ENCODE assay signal across 28 cellular contexts in genomic region chr1:235088440-235088839, GRCh38.
"Had no signal": no experiment of that assay in that cellular context is flagged by ENCODE, and none has a peak within 500 bp of the region (broad histone marks: within the 10 kb centered on the region; RNA-seq: fewer than 3 reads in every experiment).

No MANE protein-coding gene starts in this region.

- ATAC-seq: esophagus mucosa; heart right ventricle; left cardiac atrium; left lung; mucosa of descending colon; natural killer cell treated with Interleukin-12 subunit alpha and Interleukin-12 subunit beta and Interleukin-15 and Interleukin-18, amount 100 ng/mL, for 72 hours; psoas muscle; right cardiac atrium; stimulated activated naive B cell treated with anti-CD40 and anti-IgM and Interleukin-4, amounts not matched to agents 10 μg/mL and 1 μg/mL and 100 μg/mL, for 72 hours; upper lobe of right lung had no signal

- H3K9me3 ChIP-seq: heart right ventricle, left lung, mucosa of descending colon, psoas muscle, spleen, thoracic aorta, transverse colon, upper lobe of right lung, uterus had no signal

- DNase-seq: cortex of kidney; foreskin melanocyte; glutamatergic neuron; heart right ventricle; hippocampal formation; left cardiac atrium; left lung; mesenchymal stem cell; naive B cell; nucleus accumbens; psoas muscle; spleen; stimulated activated naive B cell treated with anti-CD40 and anti-IgM and Interleukin-4, amounts not matched to agents 10 μg/mL and 1 μg/mL and 100 μg/mL, for 72 hours; transverse colon; upper lobe of right lung; uterus had no signal

- H3K4me3 ChIP-seq: heart right ventricle, left lung, mucosa of descending colon, psoas muscle, skin epidermis, spleen, thoracic aorta, transverse colon, upper lobe of right lung, uterus had no signal

- H3K4me1 ChIP-seq: uterus had no signal

- H3K36me3 Mint-ChIP-seq: mesothelial cell of epicardium; naive B cell; natural killer cell treated with Interleukin-12 subunit alpha and Interleukin-12 subunit beta and Interleukin-15 and Interleukin-18, amount 100 ng/mL, for 72 hours; stimulated activated naive B cell treated with anti-CD40 and anti-IgM and Interleukin-4, amounts not matched to agents 10 μg/mL and 1 μg/mL and 100 μg/mL, for 72 hours had no signal

- H3K27me3 Mint-ChIP-seq: natural killer cell treated with Interleukin-12 subunit alpha and Interleukin-12 subunit beta and Interleukin-15 and Interleukin-18, amount 100 ng/mL, for 72 hours; stimulated activated naive CD8-positive, alpha-beta T cell treated with anti-CD3 and anti-CD28 coated beads, Interleukin-15, Interleukin-2, amounts not matched to agents 100 ng/mL and 50 ng/mL, for 24 hours had no signal

- H3K36me3 ChIP-seq: heart right ventricle, left lung, spleen, thoracic aorta, transverse colon, upper lobe of right lung, uterus had no signal

- H3K9me3 Mint-ChIP-seq: endodermal cell; mesothelial cell of epicardium; naive B cell; natural killer cell treated with Interleukin-12 subunit alpha and Interleukin-12 subunit beta and Interleukin-15 and Interleukin-18, amount 100 ng/mL, for 72 hours; neural crest cell; stimulated activated naive B cell treated with anti-CD40 and anti-IgM and Interleukin-4, amounts not matched to agents 10 μg/mL and 1 μg/mL and 100 μg/mL, for 72 hours; stimulated activated naive CD8-positive, alpha-beta T cell treated with anti-CD3 and anti-CD28 coated beads, Interleukin-15, Interleukin-2, amounts not matched to agents 100 ng/mL and 50 ng/mL, for 24 hours had no signal

- H3K27me3 ChIP-seq: heart right ventricle, left lung, spleen, transverse colon, upper lobe of right lung, uterus had no signal

- H3K27ac ChIP-seq: epithelial cell of prostate, heart right ventricle, left lung, psoas muscle, skin epidermis, spleen, thoracic aorta, transverse colon, upper lobe of right lung, uterus had no signal

- H3K27ac Mint-ChIP-seq: mesothelial cell of epicardium; stimulated activated naive B cell treated with anti-CD40 and anti-IgM and Interleukin-4, amounts not matched to agents 10 μg/mL and 1 μg/mL and 100 μg/mL, for 72 hours; stimulated activated naive CD8-positive, alpha-beta T cell treated with anti-CD3 and anti-CD28 coated beads, Interleukin-15, Interleukin-2, amounts not matched to agents 100 ng/mL and 50 ng/mL, for 24 hours had no signal

- H3K4me3 Mint-ChIP-seq: endodermal cell; mesothelial cell of epicardium; naive B cell; natural killer cell treated with Interleukin-12 subunit alpha and Interleukin-12 subunit beta and Interleukin-15 and Interleukin-18, amount 100 ng/mL, for 72 hours; neural crest cell; stimulated activated naive B cell treated with anti-CD40 and anti-IgM and Interleukin-4, amounts not matched to agents 10 μg/mL and 1 μg/mL and 100 μg/mL, for 72 hours; stimulated activated naive CD8-positive, alpha-beta T cell treated with anti-CD3 and anti-CD28 coated beads, Interleukin-15, Interleukin-2, amounts not matched to agents 100 ng/mL and 50 ng/mL, for 24 hours had no signal

- FAIRE-seq: islet of Langerhans had no signal
